ENCODE assay signal across 8 cellular contexts in the genomic region with DNA sequence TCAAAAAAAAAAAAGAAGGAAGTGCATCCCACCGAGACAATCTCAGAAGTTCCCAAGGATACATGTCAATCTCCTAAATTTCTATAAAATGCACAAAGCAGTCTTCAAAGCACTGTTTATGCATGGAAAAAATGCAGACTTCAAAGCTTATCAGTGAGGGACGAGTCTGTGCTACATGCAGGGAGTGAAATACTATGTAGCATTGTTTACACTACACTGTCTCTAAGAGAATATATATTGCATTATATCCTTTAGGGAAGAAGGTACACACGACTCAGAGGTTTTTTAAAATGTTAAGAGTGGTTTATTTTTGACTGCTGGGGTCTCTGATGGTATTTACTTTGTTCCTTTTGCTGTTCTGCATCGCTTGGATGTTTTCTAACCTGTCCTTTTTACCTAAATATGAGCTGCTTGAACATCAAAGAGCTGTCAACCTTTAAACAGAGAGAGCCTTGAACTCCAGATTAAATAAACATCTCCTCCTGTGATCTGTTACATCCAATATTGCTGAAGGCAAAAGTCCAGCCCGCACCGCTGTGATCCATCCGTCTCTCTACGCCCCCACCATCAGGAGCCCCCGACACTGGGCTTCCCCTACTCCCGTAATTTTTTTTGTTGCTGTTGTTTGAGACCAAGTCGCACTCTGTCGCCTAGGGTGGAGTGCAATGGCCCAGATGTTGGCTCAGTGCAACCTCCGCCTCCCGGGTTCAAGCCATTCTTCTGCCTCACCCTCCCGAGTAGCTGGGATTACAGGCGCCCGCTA. TPM values are rescaled to one million over a fixed set of nuclear protein-coding genes. Genes with fewer than 3 reads are reported as not detected.
DNase-seq lines count a peak whose midpoint lies in the region; ATAC-seq and TF ChIP-seq lines count a peak whose summit lies in the region.

No MANE protein-coding gene starts in this region.

- POLR2A ChIA-PET in activated CD4-positive, alpha-beta T cell treated with anti-CD3 and anti-CD28 coated beads, Interleukin-2, amount 10 ng/mL, durations not matched to agents 7 days and 5 days (lab: Charles Lee) = no interaction called here

- H3K4me1 Mint-ChIP-seq in activated CD4-positive, alpha-beta T cell treated with anti-CD3 and anti-CD28 coated beads, Interleukin-2, amount 10 ng/mL, durations not matched to agents 7 days and 5 days = peaks cover 48% of the 10 kb centered on the region
- peaks cover 45% of the 10 kb centered on the region for H3K4me1 Mint-ChIP-seq in activated naive CD8-positive, alpha-beta T cell treated with anti-CD3 and anti-CD28 coated beads, Interleukin-2, amount 50 U/mL, for 24 hours

- no peaks in the 10 kb centered on the region for H3K9me3 ChIP-seq in thoracic aorta

- H3K36me3 Mint-ChIP-seq in activated CD4-positive, alpha-beta T cell treated with anti-CD3 and anti-CD28 coated beads, Interleukin-2, amount 10 ng/mL, durations not matched to agents 7 days and 5 days (ENCODE audit: low read depth) = peaks cover 18% of the 10 kb centered on the region
- H3K36me3 Mint-ChIP-seq in activated naive CD8-positive, alpha-beta T cell treated with anti-CD3 and anti-CD28 coated beads, Interleukin-2, amount 50 U/mL, for 24 hours (ENCODE audit: low read depth) = peaks cover 17% of the 10 kb centered on the region

- intact Hi-C loops in head of caudate nucleus (cut with DNase I) = loop anchor here (5.0 to 10.0 kb wide), 2 partner anchors 65 to 827 kb away; partner anchors contain the start of genes C16orf95 and MTHFSD

- peak overlapping the region; percentile 82 for H3K4me3 ChIP-seq in thoracic aorta

- peak overlapping the region; percentile 84 to 90 for H3K27ac ChIP-seq in thoracic aorta

- H3K27me3 Mint-ChIP-seq in activated CD4-positive, alpha-beta T cell treated with anti-CD3 and anti-CD28 coated beads, Interleukin-2, amount 10 ng/mL, durations not matched to agents 7 days and 5 days = peaks cover 2% of the 10 kb centered on the region
- peaks cover 2% of the 10 kb centered on the region for H3K27me3 Mint-ChIP-seq in activated naive CD8-positive, alpha-beta T cell treated with anti-CD3 and anti-CD28 coated beads, Interleukin-2, amount 50 U/mL, for 24 hours

- no peak for ATAC-seq in activated naive CD8-positive, alpha-beta T cell treated with anti-CD3 and anti-CD28 coated beads, Interleukin-2, amount 50 U/mL, for 24 hours
- ATAC-seq in thoracic aorta (ENCODE audit: insufficient number of reproducible peaks, low FRiP score, low read depth) (no peak), HG02678 (IDR thresholded peaks at IDR 0.05; ENCODE audit: unreplicated experiment) (no peak), esophagus mucosa (no peak)

- CTCF ChIA-PET in activated CD4-positive, alpha-beta T cell treated with anti-CD3 and anti-CD28 coated beads, Interleukin-2, amount 10 ng/mL, durations not matched to agents 7 days and 5 days (lab: Charles Lee) = interaction anchor here (4.3 kb wide), 1 partner anchor 12 kb away, joined by 21 read pairs; no protein-coding TSS in a partner anchor

- H3K27ac Mint-ChIP-seq in activated CD4-positive, alpha-beta T cell treated with anti-CD3 and anti-CD28 coated beads, Interleukin-2, amount 10 ng/mL, durations not matched to agents 7 days and 5 days = peak overlapping the region; percentile 94
- H3K27ac Mint-ChIP-seq in activated naive CD8-positive, alpha-beta T cell treated with anti-CD3 and anti-CD28 coated beads, Interleukin-2, amount 50 U/mL, for 24 hours = peak overlapping the region; percentile 65

- peak overlapping the region; percentile 77 for H3K4me3 Mint-ChIP-seq in activated CD4-positive, alpha-beta T cell treated with anti-CD3 and anti-CD28 coated beads, Interleukin-2, amount 10 ng/mL, durations not matched to agents 7 days and 5 days
- peak overlapping the region; percentile 82 for H3K4me3 Mint-ChIP-seq in activated naive CD8-positive, alpha-beta T cell treated with anti-CD3 and anti-CD28 coated beads, Interleukin-2, amount 50 U/mL, for 24 hours

- H3K27me3 ChIP-seq in thoracic aorta (replicated peaks; ENCODE audit: insufficient read depth) = no peaks in the 10 kb centered on the region

- H3K9me3 Mint-ChIP-seq in activated CD4-positive, alpha-beta T cell treated with anti-CD3 and anti-CD28 coated beads, Interleukin-2, amount 10 ng/mL, durations not matched to agents 7 days and 5 days = no peaks in the 10 kb centered on the region
- H3K9me3 Mint-ChIP-seq in activated naive CD8-positive, alpha-beta T cell treated with anti-CD3 and anti-CD28 coated beads, Interleukin-2, amount 50 U/mL, for 24 hours = no peaks in the 10 kb centered on the region

- no peaks in the 10 kb centered on the region for H3K36me3 ChIP-seq in thoracic aorta

- H3K4me1 ChIP-seq in thoracic aorta (ENCODE audit: control insufficient read depth in 1 of 2, low read depth in 2 of 2) = peaks cover 14 to 43% of the 10 kb centered on the region in 2 donors

- no peak for TF ChIP-seq CTCF in thoracic aorta (IDR thresholded peaks at IDR 0.05)

- DNase-seq in activated CD4-positive, alpha-beta T cell treated with anti-CD3 and anti-CD28 coated beads, Interleukin-2, amount 10 ng/mL, durations not matched to agents 7 days and 5 days = no peak
- DNase-seq in activated CD4-positive, alpha-beta T cell treated with anti-CD3 and anti-CD28 coated beads for 4 hours = no peak
- DNase-seq in activated naive CD8-positive, alpha-beta T cell treated with anti-CD3 and anti-CD28 coated beads, Interleukin-2, amount 50 U/mL, for 24 hours = no peak
- DNase-seq in left kidney (ENCODE audit: low read depth, low spot score) (peak; percentile 75), thoracic aorta (ENCODE audit: low spot score) (no peak), head of caudate nucleus (no peak)

RNA-seq across cellular contexts. Expression of gene FBXO31, which starts 1.4 kb away (rescaled TPM):
- 10 to 100 TPM; 27.4 to 30.6 TPM for total RNA-seq in activated CD4-positive, alpha-beta T cell treated with anti-CD3 and anti-CD28 coated beads, Interleukin-2, amount 10 ng/mL, durations not matched to agents 7 days and 5 days
- total RNA-seq in thoracic aorta (100 to 1,000 TPM in 1 of 2 donors, 10 to 100 TPM in 1; 57.9 to 161 TPM), esophagus mucosa (16.9 TPM)

RNA-seq across cellular contexts. Expression of gene MAP1LC3B, which starts 9.9 kb away (rescaled TPM):
- 10 to 100 TPM; 50.5 to 55.4 TPM for total RNA-seq in activated CD4-positive, alpha-beta T cell treated with anti-CD3 and anti-CD28 coated beads, Interleukin-2, amount 10 ng/mL, durations not matched to agents 7 days and 5 days
- total RNA-seq in thoracic aorta (10 to 100 TPM; 65.4 to 80.4 TPM), esophagus mucosa (29.8 TPM)
